2 cellular contexts compared by ENCODE assay signal in the genomic region with DNA sequence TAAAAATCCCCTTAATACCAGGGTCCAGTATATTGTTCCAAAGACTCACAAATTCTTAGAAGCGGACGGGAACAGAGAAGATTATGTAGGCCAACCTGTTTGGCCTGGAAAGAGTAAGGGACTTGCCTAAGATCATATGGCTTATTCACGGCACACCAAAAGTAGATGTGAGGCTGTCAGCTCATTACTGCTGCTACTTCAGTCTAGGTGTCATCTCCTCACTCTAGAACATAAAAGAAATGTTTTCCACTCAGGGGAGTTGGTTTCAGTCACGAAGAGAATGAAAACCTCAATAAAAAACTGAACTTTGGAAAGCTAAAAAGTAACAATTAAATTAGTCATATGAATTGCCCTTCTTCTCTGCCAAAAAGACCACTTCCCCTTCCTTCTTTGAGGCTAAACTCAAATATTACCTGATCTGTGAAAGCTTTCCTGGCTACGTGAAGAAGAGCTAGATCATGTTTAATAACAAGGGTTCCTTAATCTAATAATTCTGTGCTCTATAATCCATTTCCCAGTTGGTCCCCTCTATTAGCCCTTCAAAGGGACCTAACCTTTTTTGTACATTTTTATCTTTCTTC.
TF ChIP-seq lines count a peak whose summit lies in the region.

No MANE protein-coding gene starts in this region.

TF ChIP-seq in IMR-90, 13 proteins besides CTCF, POLR2A, EP300 and RAD21:
- TF ChIP-seq MXI1 (IDR thresholded peaks at IDR 0.05; ENCODE audit: borderline replicate concordance, low read depth, low read length): no peak
- no peak for TF ChIP-seq MAFK (IDR thresholded peaks at IDR 0.05; ENCODE audit: low read depth, low read length)
- no peak for TF ChIP-seq SMC3 (IDR thresholded peaks at IDR 0.05; ENCODE audit: low read depth, low read length)
- TF ChIP-seq NFE2L2 (IDR thresholded peaks at IDR 0.05; ENCODE audit: low read depth, low read length): no peak
- TF ChIP-seq CEBPB (IDR thresholded peaks at IDR 0.05; ENCODE audit: low read depth, low read length): no peak
- no peak for TF ChIP-seq FOS (IDR thresholded peaks at IDR 0.05; ENCODE audit: low read depth, low read length)
- TF ChIP-seq BHLHE40 (IDR thresholded peaks at IDR 0.05; ENCODE audit: low read depth, low read length): no peak
- no peak for TF ChIP-seq MAZ (IDR thresholded peaks at IDR 0.05; ENCODE audit: borderline replicate concordance, low read depth, low read length)
- TF ChIP-seq, protein P1, sequence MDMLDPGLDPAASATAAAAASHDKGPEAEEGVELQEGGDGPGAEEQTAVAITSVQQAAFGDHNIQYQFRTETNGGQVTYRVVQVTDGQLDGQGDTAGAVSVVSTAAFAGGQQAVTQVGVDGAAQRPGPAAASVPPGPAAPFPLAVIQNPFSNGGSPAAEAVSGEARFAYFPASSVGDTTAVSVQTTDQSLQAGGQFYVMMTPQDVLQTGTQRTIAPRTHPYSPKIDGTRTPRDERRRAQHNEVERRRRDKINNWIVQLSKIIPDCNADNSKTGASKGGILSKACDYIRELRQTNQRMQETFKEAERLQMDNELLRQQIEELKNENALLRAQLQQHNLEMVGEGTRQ (IDR thresholded peaks at IDR 0.05; ENCODE audit: low read depth, low read length): no peak

TF ChIP-seq in GM12878, 131 proteins besides CTCF, POLR2A, EP300 and RAD21:
- no peak for TF ChIP-seq RUNX3 (IDR thresholded peaks at IDR 0.05; ENCODE audit: low read length)
- no peak for TF ChIP-seq POLR2AphosphoS5 (IDR thresholded peaks at IDR 0.05; ENCODE audit: low read length)
- no peak for TF ChIP-seq MYC (IDR thresholded peaks at IDR 0.05; ENCODE audit: insufficient read depth, insufficient read length, insufficient replicate concordance, low read length, severe bottlenecking)
- TF ChIP-seq, protein P2, sequence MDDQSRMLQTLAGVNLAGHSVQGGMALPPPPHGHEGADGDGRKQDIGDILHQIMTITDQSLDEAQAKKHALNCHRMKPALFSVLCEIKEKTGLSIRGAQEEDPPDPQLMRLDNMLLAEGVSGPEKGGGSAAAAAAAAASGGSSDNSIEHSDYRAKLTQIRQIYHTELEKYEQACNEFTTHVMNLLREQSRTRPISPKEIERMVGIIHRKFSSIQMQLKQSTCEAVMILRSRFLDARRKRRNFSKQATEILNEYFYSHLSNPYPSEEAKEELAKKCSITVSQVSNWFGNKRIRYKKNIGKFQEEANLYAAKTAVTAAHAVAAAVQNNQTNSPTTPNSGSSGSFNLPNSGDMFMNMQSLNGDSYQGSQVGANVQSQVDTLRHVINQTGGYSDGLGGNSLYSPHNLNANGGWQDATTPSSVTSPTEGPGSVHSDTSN (IDR thresholded peaks at IDR 0.05; ENCODE audit: insufficient replicate concordance, low read depth, low read length): no peak
- TF ChIP-seq SPI1 (IDR thresholded peaks at IDR 0.05; ENCODE audit: borderline replicate concordance, insufficient read depth, low read depth, low read length): peak; percentile 77
- TF ChIP-seq HDAC6 (IDR thresholded peaks at IDR 0.05; ENCODE audit: unreplicated experiment): no peak
- TF ChIP-seq, protein P3, sequence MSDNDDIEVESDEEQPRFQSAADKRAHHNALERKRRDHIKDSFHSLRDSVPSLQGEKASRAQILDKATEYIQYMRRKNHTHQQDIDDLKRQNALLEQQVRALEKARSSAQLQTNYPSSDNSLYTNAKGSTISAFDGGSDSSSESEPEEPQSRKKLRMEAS (IDR thresholded peaks at IDR 0.05; ENCODE audit: low read depth, low read length): no peak
- no peak for TF ChIP-seq SMARCA5 (IDR thresholded peaks at IDR 0.05)
- 0 out of 2 replicates have a peak, but pooled peaks have one; percentile 31 for TF ChIP-seq DPF2 (IDR thresholded peaks at IDR 0.05)
- peak; percentile 49; the same call in 1 of the 2 replicates for TF ChIP-seq MTA2 (IDR thresholded peaks at IDR 0.05; ENCODE audit: low read depth)
- no peak for TF ChIP-seq BMI1 (IDR thresholded peaks at IDR 0.05; ENCODE audit: borderline replicate concordance)
- TF ChIP-seq, protein P4, sequence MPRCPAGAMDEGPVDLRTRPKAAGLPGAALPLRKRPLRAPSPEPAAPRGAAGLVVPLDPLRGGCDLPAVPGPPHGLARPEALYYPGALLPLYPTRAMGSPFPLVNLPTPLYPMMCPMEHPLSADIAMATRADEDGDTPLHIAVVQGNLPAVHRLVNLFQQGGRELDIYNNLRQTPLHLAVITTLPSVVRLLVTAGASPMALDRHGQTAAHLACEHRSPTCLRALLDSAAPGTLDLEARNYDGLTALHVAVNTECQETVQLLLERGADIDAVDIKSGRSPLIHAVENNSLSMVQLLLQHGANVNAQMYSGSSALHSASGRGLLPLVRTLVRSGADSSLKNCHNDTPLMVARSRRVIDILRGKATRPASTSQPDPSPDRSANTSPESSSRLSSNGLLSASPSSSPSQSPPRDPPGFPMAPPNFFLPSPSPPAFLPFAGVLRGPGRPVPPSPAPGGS (IDR thresholded peaks at IDR 0.05; ENCODE audit: borderline replicate concordance, insufficient read depth, low read depth, low read length, poor library complexity, severe bottlenecking): no peak
- TF ChIP-seq JUNB (IDR thresholded peaks at IDR 0.05): no peak
- no peak for TF ChIP-seq ZNF207 (IDR thresholded peaks at IDR 0.05; ENCODE audit: borderline replicate concordance)
- TF ChIP-seq BACH1 (IDR thresholded peaks at IDR 0.05; ENCODE audit: borderline replicate concordance): no peak
- TF ChIP-seq LARP7 (IDR thresholded peaks at IDR 0.05): no peak
- no peak for TF ChIP-seq ETV6 (conservative IDR thresholded peaks at IDR 0.05 in 1 of 2, IDR thresholded peaks at IDR 0.05 in 1 of 2; ENCODE audit: borderline replicate concordance in 1 of 2, low read depth in 1 of 2)
- TF ChIP-seq NFIC (IDR thresholded peaks at IDR 0.05; ENCODE audit: low read depth, low read length): peak; percentile 22; the same call in 1 of the 2 replicates
- no peak for TF ChIP-seq MTA3 (IDR thresholded peaks at IDR 0.05; ENCODE audit: borderline replicate concordance, low read length)
- no peak for TF ChIP-seq HDGF (IDR thresholded peaks at IDR 0.05)
- no peak for TF ChIP-seq ASH2L (IDR thresholded peaks at IDR 0.05; ENCODE audit: borderline replicate concordance, low read depth)
- TF ChIP-seq SUPT20H (IDR thresholded peaks at IDR 0.05; ENCODE audit: borderline replicate concordance, control insufficient read depth, low read depth, low read length): no peak
- TF ChIP-seq IKZF2 (IDR thresholded peaks at IDR 0.05): peak in 1 of 2 experiments; percentile 25; a peak in 1 of 4 replicates
- TF ChIP-seq, protein P5, sequence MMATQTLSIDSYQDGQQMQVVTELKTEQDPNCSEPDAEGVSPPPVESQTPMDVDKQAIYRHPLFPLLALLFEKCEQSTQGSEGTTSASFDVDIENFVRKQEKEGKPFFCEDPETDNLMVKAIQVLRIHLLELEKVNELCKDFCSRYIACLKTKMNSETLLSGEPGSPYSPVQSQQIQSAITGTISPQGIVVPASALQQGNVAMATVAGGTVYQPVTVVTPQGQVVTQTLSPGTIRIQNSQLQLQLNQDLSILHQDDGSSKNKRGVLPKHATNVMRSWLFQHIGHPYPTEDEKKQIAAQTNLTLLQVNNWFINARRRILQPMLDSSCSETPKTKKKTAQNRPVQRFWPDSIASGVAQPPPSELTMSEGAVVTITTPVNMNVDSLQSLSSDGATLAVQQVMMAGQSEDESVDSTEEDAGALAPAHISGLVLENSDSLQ (IDR thresholded peaks at IDR 0.05): peak; percentile 23; the same call in 1 of the 2 replicates
